In genomic region chr13:99972190-99972731, GRCh38 we compare ENCODE assay signal across 14 cellular contexts. TPM values are rescaled to one million over a fixed set of nuclear protein-coding genes. Genes with fewer than 3 reads are reported as not detected.
DNase-seq lines count a peak whose midpoint lies in the region; ATAC-seq, FAIRE-seq and TF ChIP-seq lines count a peak whose summit lies in the region.
"Had no signal": no experiment of that assay in that cellular context is flagged by ENCODE, and none has a peak within 500 bp of the region (broad histone marks: within the 10 kb centered on the region; RNA-seq: fewer than 3 reads in every experiment).

No MANE protein-coding gene starts in this region.

- BruUV-seq in HepG2 (replicated peaks; lab: Mats Ljungman, UMichigan), result no TSS peak

- TF ChIP-seq EP300 in HepG2 (IDR thresholded peaks at IDR 0.05; ENCODE audit: low read depth in 2 of 2, low read length in 2 of 2) (no peak), HepG2 (CRISPR knock-in tag; IDR thresholded peaks at IDR 0.05; ENCODE audit: borderline replicate concordance) (no peak)

- H3K4me1 ChIP-seq in osteoblast (ENCODE audit: insufficient read depth, low read length) (no peaks in the 10 kb centered on the region), HepG2 (ENCODE audit: insufficient read depth, low read length) (peaks cover 11% of the 10 kb centered on the region)

- H3K27ac Mint-ChIP-seq in WTC11 (peak overlapping the region; percentile 75), endothelial cell (ENCODE audit: unreplicated experiment) (no peak overlapping the region)

- H3K27ac ChIP-seq in osteoblast (ENCODE audit: low read depth, low read length) (no peak overlapping the region), HepG2 (ENCODE audit: extremely low read length, insufficient read depth, low read length) (no peak overlapping the region)
- H3K27ac ChIP-seq: heart right ventricle had no signal

- in situ Hi-C loops in HepG2 (cut with HindIII; ENCODE audit: extremely low pct_ligation_motif_present, low pct_unique_long_range_greater_than_20kb), result no loop called here

- intact Hi-C loops in HepG2 (cut with micrococcal nuclease; ENCODE audit: unreplicated experiment), result loop anchor here (5.0 to 10.0 kb wide), 2 partner anchors 263 to 315 kb away; no protein-coding TSS in a partner anchor

- WGBS in HepG2 (ENCODE audit: low lambda C conversion rate), result 69% methylated on average over 18 of the region's 18 CpGs

- CTCF ChIA-PET in WTC11 (lab: Charles Lee), result no interaction called here
- CTCF ChIA-PET in HepG2 (lab: Yijun Ruan, JAX; ENCODE audit: low intra/inter-chr PET ratio, low total read pairs), result no interaction called here

- H3K9me3 Mint-ChIP-seq in activated T-cell treated with anti-CD3 and anti-CD28 coated beads, Interleukin-2, amount 50 U/mL, for 4 hours, result peaks cover 18% of the 10 kb centered on the region
- no peaks in the 10 kb centered on the region for H3K9me3 Mint-ChIP-seq in WTC11
- H3K9me3 Mint-ChIP-seq in endothelial cell (ENCODE audit: unreplicated experiment), result no peaks in the 10 kb centered on the region

- ATAC-seq in activated T-cell treated with anti-CD3 and anti-CD28 coated beads, Interleukin-2, amount 50 U/mL, for 4 hours, result no peak
- ATAC-seq in WTC11 (peak; percentile 2), HepG2 (no peak), HG03460 (IDR thresholded peaks at IDR 0.05; ENCODE audit: unreplicated experiment) (no peak)
- ATAC-seq: activated CD4-positive, CD25-positive, alpha-beta regulatory T cell treated with anti-CD3 and anti-CD28 coated beads, Interleukin-2, amount 50 U/mL, for 24 hours; heart right ventricle had no signal

- TF ChIP-seq RAD21 in HepG2 (CRISPR knock-in tag; IDR thresholded peaks at IDR 0.05), result no peak

- H3K36me3 ChIP-seq in osteoblast (ENCODE audit: insufficient read depth, low read length) (no peaks in the 10 kb centered on the region), HepG2 (replicated peaks in 1 of 2; ENCODE audit: control insufficient read depth in 1 of 2, insufficient read depth in 2 of 2, low read length in 2 of 2) (no peaks in the 10 kb centered on the region)
- H3K36me3 ChIP-seq: heart right ventricle had no signal

- no peak for FAIRE-seq in HepG2 (lab: Jason Lieb, UNC)
- FAIRE-seq: urothelium cell line had no signal

- POLR2A ChIA-PET in WTC11 (lab: Charles Lee) (interaction anchor here (3.2 kb wide), 1 partner anchor 10 kb away, joined by 67 read pairs; the partner anchor contains the start of gene ZIC2), HepG2 (lab: Yijun Ruan, JAX) (no interaction called here)

- TF ChIP-seq CTCF in WTC11 (IDR thresholded peaks at IDR 0.05), result no peak
- no peak for TF ChIP-seq CTCF in endothelial cell (IDR thresholded peaks at IDR 0.05; ENCODE audit: unreplicated experiment)
- TF ChIP-seq CTCF in osteoblast (IDR thresholded peaks at IDR 0.05; ENCODE audit: extremely low read depth, low read depth, low read length), result no peak
- TF ChIP-seq CTCF in HepG2 (CRISPR knock-in tag; IDR thresholded peaks at IDR 0.05), result no peak

- no peaks in the 10 kb centered on the region for H3K79me2 ChIP-seq in osteoblast (ENCODE audit: insufficient read depth, low read length)
- no peaks in the 10 kb centered on the region for H3K79me2 ChIP-seq in HepG2 (ENCODE audit: insufficient read depth, low read length)

- DNase-seq in activated T-cell treated with anti-CD3 and anti-CD28 coated beads, Interleukin-2, amount 50 U/mL, for 4 hours, result no peak
- DNase-seq in activated T-cell treated with anti-CD3 and anti-CD28 coated beads for 4 hours (no peak), WTC11 (ENCODE audit: low spot score) (peak; percentile 25), endothelial cell (ENCODE audit: low spot score) (no peak), osteoblast (ENCODE audit: insufficient read length, low spot score, missing footprints) (peak; percentile 59), HepG2 (ENCODE audit: low spot score) (no peak), hippocampal formation (lab: John Stamatoyannopoulos, UW) (no peak)
- DNase-seq: heart right ventricle, NCI-H1417 treated with DMSO at 0.1 percent for 48 hours, SHP77 had no signal

- peak overlapping the region; percentile 11 for H3K4me3 Mint-ChIP-seq in activated T-cell treated with anti-CD3 and anti-CD28 coated beads, Interleukin-2, amount 50 U/mL, for 4 hours
- H3K4me3 Mint-ChIP-seq in WTC11 (peak overlapping the region; percentile 81), endothelial cell (ENCODE audit: unreplicated experiment) (peak overlapping the region; percentile 33)

- no peak overlapping the region for H3K9ac ChIP-seq in HepG2 (ENCODE audit: insufficient read depth, low read depth, low read length)

- no peaks in the 10 kb centered on the region for H3K9me3 ChIP-seq in osteoblast (ENCODE audit: low read depth, low read length)
- no peaks in the 10 kb centered on the region for H3K9me3 ChIP-seq in HepG2 (ENCODE audit: low read length)

- H3K36me3 Mint-ChIP-seq in activated T-cell treated with anti-CD3 and anti-CD28 coated beads, Interleukin-2, amount 50 U/mL, for 4 hours (ENCODE audit: insufficient read depth), result peaks cover 2% of the 10 kb centered on the region
- H3K36me3 Mint-ChIP-seq in WTC11 (peaks cover 17% of the 10 kb centered on the region), endothelial cell (ENCODE audit: low read depth, unreplicated experiment) (no peaks in the 10 kb centered on the region)

- H2AFZ ChIP-seq in osteoblast (ENCODE audit: low read length), result no peak overlapping the region
- no peak overlapping the region for H2AFZ ChIP-seq in HepG2 (ENCODE audit: low read length)

- H3K4me1 Mint-ChIP-seq in activated T-cell treated with anti-CD3 and anti-CD28 coated beads, Interleukin-2, amount 50 U/mL, for 4 hours (ENCODE audit: low read depth), result peaks cover 18% of the 10 kb centered on the region
- H3K4me1 Mint-ChIP-seq in WTC11 (peaks cover 59% of the 10 kb centered on the region), endothelial cell (ENCODE audit: unreplicated experiment) (peaks cover 20% of the 10 kb centered on the region)

- no peak overlapping the region for H3K4me2 ChIP-seq in osteoblast (ENCODE audit: insufficient read depth, low read length)
- no peak overlapping the region; the same call in 1 of the 2 replicates for H3K4me2 ChIP-seq in HepG2 (ENCODE audit: low read depth, low read length)

- H4K20me1 ChIP-seq in osteoblast (ENCODE audit: insufficient read depth, low read length) (peaks cover 2% of the 10 kb centered on the region), HepG2 (ENCODE audit: insufficient read depth, low read length) (no peaks in the 10 kb centered on the region)

- peaks cover 76% of the 10 kb centered on the region for H3K27me3 Mint-ChIP-seq in activated T-cell treated with anti-CD3 and anti-CD28 coated beads, Interleukin-2, amount 50 U/mL, for 4 hours (ENCODE audit: low read depth)
- H3K27me3 Mint-ChIP-seq in WTC11 (ENCODE audit: low read depth) (peaks cover 16% of the 10 kb centered on the region), endothelial cell (ENCODE audit: unreplicated experiment) (peaks cover 34% of the 10 kb centered on the region)

- no peak overlapping the region for H3K4me3 ChIP-seq in osteoblast (ENCODE audit: insufficient read depth, low read length)
- no peak overlapping the region for H3K4me3 ChIP-seq in HepG2 (replicated peaks in 1 of 3; ENCODE audit: insufficient read depth in 1 of 3, low read depth in 2 of 3, low read length in 3 of 3)

- H3K27me3 ChIP-seq in osteoblast (ENCODE audit: insufficient read depth, low read length), result peaks cover 91% of the 10 kb centered on the region
- H3K27me3 ChIP-seq in HepG2 (ENCODE audit: control insufficient read depth in 1 of 2, insufficient read depth in 2 of 2, low read length in 2 of 2), result peaks cover 12 to 52% of the 10 kb centered on the region in 2 experiments

- TF ChIP-seq POLR2A in HepG2 (IDR thresholded peaks at IDR 0.05; ENCODE audit: insufficient read depth in 1 of 2, low read depth in 2 of 2, low read length in 2 of 2), result no peak

RNA-seq across cellular contexts. Expression of gene ZIC5, which starts 0.7 kb away (rescaled TPM):
- not detected for total RNA-seq in activated T-cell treated with anti-CD3 and anti-CD28 coated beads, Interleukin-2, amount 50 U/mL, for 4 hours
- total RNA-seq in WTC11 (2021), result 46.4 to 51.6 TPM (median 51.1 TPM) in 3 replicates
- 0.10 TPM for total RNA-seq in endothelial cell (ENCODE audit: unreplicated experiment)
- total RNA-seq in osteoblast, result not detected in 2 replicates
- 0.02 TPM in 1 of 2 replicates, not detected in the other for total RNA-seq in HepG2 (2016; rRNA removed; fragmentation: Illumina TruSeq; extraction: Trizol)
- total RNA-seq in HepG2 (2016; cell fraction: cytosol; rRNA removed; fragmentation: Illumina TruSeq; extraction: Trizol; ENCODE audit: low read depth), result not detected in 2 replicates
- total RNA-seq in HepG2 (2016; cell fraction: insoluble cytoplasmic fraction; rRNA removed; fragmentation: Illumina TruSeq; extraction: Trizol), result 0.03 and 0.04 TPM in 2 replicates
- total RNA-seq in HepG2 (2016; cell fraction: membrane; rRNA removed; fragmentation: Illumina TruSeq; extraction: Trizol), result 0.03 TPM in 1 of 2 replicates, not detected in the other
- total RNA-seq in HepG2 (2016; cell fraction: nucleus; rRNA removed; fragmentation: Illumina TruSeq; extraction: Trizol), result not detected in 2 replicates
- polyA plus RNA-seq in HepG2 (2011; rRNA removed), result 0.07 TPM in 1 of 2 replicates, not detected in the other
- 0.01 and 0.03 TPM in 2 replicates for polyA plus RNA-seq in HepG2 (2011; cell fraction: cytosol; rRNA removed)
- polyA plus RNA-seq in HepG2 (2011; cell fraction: nucleus; rRNA removed), result 0.03 and 0.06 TPM in 2 replicates
- 0.03 TPM in 1 of 2 replicates, not detected in the other for polyA plus RNA-seq in HepG2 (2012)
- polyA plus RNA-seq in HepG2 (2016; cell fraction: cytosol; fragmentation: Illumina TruSeq; extraction: Trizol; ENCODE audit: low read depth), result not detected in 2 replicates
- not detected in 2 replicates for polyA plus RNA-seq in HepG2 (2016; cell fraction: insoluble cytoplasmic fraction; fragmentation: Illumina TruSeq; extraction: Trizol; ENCODE audit: low read depth)
- 0.03 TPM in 1 of 2 replicates, not detected in the other for polyA plus RNA-seq in HepG2 (2016; cell fraction: membrane; fragmentation: Illumina TruSeq; extraction: Trizol; ENCODE audit: low read depth)
- 0.10 TPM in 1 of 2 replicates, not detected in the other for polyA plus RNA-seq in HepG2 (2016; cell fraction: nucleus; fragmentation: Illumina TruSeq; extraction: Trizol; ENCODE audit: insufficient read depth, low read depth)
- polyA minus RNA-seq in HepG2 (2011; rRNA and poly(A)+ RNA removed; ENCODE audit: low replicate concordance), result 2.7 TPM in 1 of 2 replicates, not detected in the other
- not detected in 2 replicates for polyA minus RNA-seq in HepG2 (2011; cell fraction: cytosol; rRNA and poly(A)+ RNA removed)
- polyA minus RNA-seq in HepG2 (2011; cell fraction: nucleus; rRNA and poly(A)+ RNA removed), result not detected in 2 replicates
- total RNA-seq: endothelial cell of umbilical vein, heart right ventricle had no signal
- polyA plus RNA-seq: endothelial cell of umbilical vein, heart right ventricle had no signal

RNA-seq across cellular contexts. Expression of gene ZIC2, which starts 9.3 kb away (rescaled TPM):
- under 1 TPM in 2 of 3 donors, not detected in 1; 0.13 to 0.21 TPM for total RNA-seq in activated T-cell treated with anti-CD3 and anti-CD28 coated beads, Interleukin-2, amount 50 U/mL, for 4 hours
- total RNA-seq in WTC11 (2021), result 344 to 379 TPM (median 376 TPM) in 3 replicates
- 3.8 TPM for total RNA-seq in endothelial cell (ENCODE audit: unreplicated experiment)
- total RNA-seq in osteoblast, result not detected in 2 replicates
- total RNA-seq in HepG2 (2016; rRNA removed; fragmentation: Illumina TruSeq; extraction: Trizol), result not detected in 2 replicates
- not detected in 2 replicates for total RNA-seq in HepG2 (2016; cell fraction: cytosol; rRNA removed; fragmentation: Illumina TruSeq; extraction: Trizol; ENCODE audit: low read depth)
- 0.06 TPM in 1 of 2 replicates, not detected in the other for total RNA-seq in HepG2 (2016; cell fraction: insoluble cytoplasmic fraction; rRNA removed; fragmentation: Illumina TruSeq; extraction: Trizol)
- not detected in 2 replicates for total RNA-seq in HepG2 (2016; cell fraction: membrane; rRNA removed; fragmentation: Illumina TruSeq; extraction: Trizol)
- not detected in 2 replicates for total RNA-seq in HepG2 (2016; cell fraction: nucleus; rRNA removed; fragmentation: Illumina TruSeq; extraction: Trizol)
- 0.12 and 0.13 TPM in 2 replicates for polyA plus RNA-seq in HepG2 (2011; rRNA removed)
- polyA plus RNA-seq in HepG2 (2011; cell fraction: cytosol; rRNA removed), result 0.06 and 0.11 TPM in 2 replicates
- polyA plus RNA-seq in HepG2 (2011; cell fraction: nucleus; rRNA removed), result 0.29 and 0.32 TPM in 2 replicates
- polyA plus RNA-seq in HepG2 (2012), result 0.17 and 0.24 TPM in 2 replicates
- not detected in 2 replicates for polyA plus RNA-seq in HepG2 (2016; cell fraction: cytosol; fragmentation: Illumina TruSeq; extraction: Trizol; ENCODE audit: low read depth)
- polyA plus RNA-seq in HepG2 (2016; cell fraction: insoluble cytoplasmic fraction; fragmentation: Illumina TruSeq; extraction: Trizol; ENCODE audit: low read depth), result 0.08 TPM in 2 replicates
- not detected in 2 replicates for polyA plus RNA-seq in HepG2 (2016; cell fraction: membrane; fragmentation: Illumina TruSeq; extraction: Trizol; ENCODE audit: low read depth)
- polyA plus RNA-seq in HepG2 (2016; cell fraction: nucleus; fragmentation: Illumina TruSeq; extraction: Trizol; ENCODE audit: insufficient read depth, low read depth), result not detected in 2 replicates
- 0.18 and 5.2 TPM in 2 replicates for polyA minus RNA-seq in HepG2 (2011; rRNA and poly(A)+ RNA removed; ENCODE audit: low replicate concordance)
- 0.53 and 0.59 TPM in 2 replicates for polyA minus RNA-seq in HepG2 (2011; cell fraction: cytosol; rRNA and poly(A)+ RNA removed)
- polyA minus RNA-seq in HepG2 (2011; cell fraction: nucleus; rRNA and poly(A)+ RNA removed), result 0.13 TPM in 1 of 2 replicates, not detected in the other
- total RNA-seq: endothelial cell of umbilical vein, heart right ventricle had no signal
- polyA plus RNA-seq: heart right ventricle had no signal

Comparison
In these comparisons a context has a peak if more than half of its experiments do, and no peak if none do; other contexts are left out.
1. DNase-seq: peak in WTC11 (single experiment) and osteoblast (single experiment); none in activated T-cell treated with anti-CD3 and anti-CD28 coated beads, Interleukin-2, amount 50 U/mL, for 4 hours (single experiment), activated T-cell treated with anti-CD3 and anti-CD28 coated beads for 4 hours (single experiment), endothelial cell (single experiment), HepG2 (single experiment) and hippocampal formation (0 of 2).
2. H3K4me3 Mint-ChIP-seq: peak in every context shown above with its lines; median percentile 81 in WTC11; 33 in endothelial cell; 11 in activated T-cell treated with anti-CD3 and anti-CD28 coated beads, Interleukin-2, amount 50 U/mL, for 4 hours.
3. RNA of gene ZIC5, which starts 0.7 kb away (total RNA-seq): 46.4 to 51.6 TPM in WTC11; 0.10 TPM in endothelial cell (single experiment), 0.02 to 0.04 TPM in HepG2, not detected in activated T-cell treated with anti-CD3 and anti-CD28 coated beads, Interleukin-2, amount 50 U/mL, for 4 hours and not detected in osteoblast; every median in the first group is over 10 times any median in the second.
4. RNA of gene ZIC2, which starts 9.3 kb away (total RNA-seq): 344 to 379 TPM in WTC11; 3.8 TPM in endothelial cell (single experiment), 0.13 to 0.21 TPM in activated T-cell treated with anti-CD3 and anti-CD28 coated beads, Interleukin-2, amount 50 U/mL, for 4 hours, not detected in osteoblast and 0.06 TPM in HepG2; every median in the first group is over 10 times any median in the second.